19 cellular contexts compared by ENCODE assay signal in genomic region chr13:50999641-51000040, GRCh38.
"Had no signal": no experiment of that assay in that cellular context is flagged by ENCODE, and none has a peak within 500 bp of the region (broad histone marks: within the 10 kb centered on the region; RNA-seq: fewer than 3 reads in every experiment).

No MANE protein-coding gene starts in this region.

- H3K36me3 Mint-ChIP-seq: activated naive CD4-positive, alpha-beta T cell treated with anti-CD3 and anti-CD28 coated beads, Interleukin-2, amount 10 ng/mL, durations not matched to agents 7 days and 5 days had no signal

- H3K4me1 Mint-ChIP-seq: activated naive CD4-positive, alpha-beta T cell treated with anti-CD3 and anti-CD28 coated beads, Interleukin-2, amount 10 ng/mL, durations not matched to agents 7 days and 5 days; activated naive CD8-positive, alpha-beta T cell treated with anti-CD3 and anti-CD28 coated beads, Interleukin-2, amount 50 U/mL, for 24 hours; stimulated activated naive B cell treated with anti-CD40 and anti-IgM and Interleukin-4, amounts not matched to agents 10 μg/mL and 1 μg/mL and 100 μg/mL, for 72 hours had no signal

- H3K9me3 Mint-ChIP-seq: activated naive CD4-positive, alpha-beta T cell treated with anti-CD3 and anti-CD28 coated beads, Interleukin-2, amount 10 ng/mL, durations not matched to agents 7 days and 5 days; activated naive CD8-positive, alpha-beta T cell treated with anti-CD3 and anti-CD28 coated beads, Interleukin-2, amount 50 U/mL, for 24 hours; activated T-cell treated with anti-CD3 and anti-CD28 coated beads, Interleukin-2, amount 50 U/mL, for 4 hours; effector memory CD8-positive, alpha-beta T cell; memory B cell; stimulated activated naive B cell treated with anti-CD40 and anti-IgM and Interleukin-4, amounts not matched to agents 10 μg/mL and 1 μg/mL and 100 μg/mL, for 72 hours had no signal

- H3K4me1 ChIP-seq: psoas muscle, spleen had no signal

- DNase-seq: activated CD4-positive, alpha-beta T cell treated with anti-CD3 and anti-CD28 coated beads, Interleukin-2, amount 50 U/mL, for 1 hour; activated CD8-positive, alpha-beta memory T cell treated with anti-CD3 and anti-CD28 coated beads, Interleukin-2, amount 50 U/mL, for 4 hours; activated effector memory CD4-positive, alpha-beta T cell treated with Interleukin-2 at 50 U/mL for 16 hours; activated naive CD4-positive, alpha-beta T cell treated with anti-CD3 and anti-CD28 coated beads, Interleukin-2, amount 10 ng/mL, durations not matched to agents 7 days and 5 days; activated naive CD8-positive, alpha-beta T cell treated with anti-CD3 and anti-CD28 coated beads, Interleukin-2, amount 50 U/mL, for 24 hours; activated T-cell treated with anti-CD3 and anti-CD28 coated beads, Interleukin-2, amount 50 U/mL, for 4 hours; anterior cingulate cortex; effector memory CD8-positive, alpha-beta T cell; foreskin fibroblast; psoas muscle; right lobe of liver; spleen; stimulated activated naive B cell treated with anti-CD40 and anti-IgM and Interleukin-4, amounts not matched to agents 10 μg/mL and 1 μg/mL and 100 μg/mL, for 72 hours; T-helper 1 cell; T-helper 9 cell; upper lobe of right lung had no signal

- H3K27ac ChIP-seq: hepatocyte, psoas muscle, right lobe of liver, spleen, thoracic aorta, upper lobe of right lung had no signal

- H3K4me3 Mint-ChIP-seq: activated naive CD4-positive, alpha-beta T cell treated with anti-CD3 and anti-CD28 coated beads, Interleukin-2, amount 10 ng/mL, durations not matched to agents 7 days and 5 days; activated naive CD8-positive, alpha-beta T cell treated with anti-CD3 and anti-CD28 coated beads, Interleukin-2, amount 50 U/mL, for 24 hours; activated T-cell treated with anti-CD3 and anti-CD28 coated beads, Interleukin-2, amount 50 U/mL, for 4 hours; effector memory CD8-positive, alpha-beta T cell; memory B cell; stimulated activated naive B cell treated with anti-CD40 and anti-IgM and Interleukin-4, amounts not matched to agents 10 μg/mL and 1 μg/mL and 100 μg/mL, for 72 hours had no signal

- H3K36me3 ChIP-seq: right lobe of liver, spleen, thoracic aorta, upper lobe of right lung had no signal

- H3K9me3 ChIP-seq: psoas muscle, right lobe of liver, spleen, thoracic aorta, upper lobe of right lung had no signal

- H3K4me3 ChIP-seq: hepatocyte, psoas muscle, right lobe of liver, spleen, thoracic aorta, upper lobe of right lung had no signal

- H3K27me3 ChIP-seq: hepatocyte, right lobe of liver, upper lobe of right lung had no signal

- ATAC-seq: activated naive CD8-positive, alpha-beta T cell treated with anti-CD3 and anti-CD28 coated beads, Interleukin-2, amount 50 U/mL, for 24 hours; activated T-cell treated with anti-CD3 and anti-CD28 coated beads, Interleukin-2, amount 50 U/mL, for 4 hours; effector memory CD8-positive, alpha-beta T cell; stimulated activated naive B cell treated with anti-CD40 and anti-IgM and Interleukin-4, amounts not matched to agents 10 μg/mL and 1 μg/mL and 100 μg/mL, for 72 hours; upper lobe of right lung had no signal

- H3K27ac Mint-ChIP-seq: activated naive CD4-positive, alpha-beta T cell treated with anti-CD3 and anti-CD28 coated beads, Interleukin-2, amount 10 ng/mL, durations not matched to agents 7 days and 5 days; activated naive CD8-positive, alpha-beta T cell treated with anti-CD3 and anti-CD28 coated beads, Interleukin-2, amount 50 U/mL, for 24 hours; effector memory CD8-positive, alpha-beta T cell; memory B cell; stimulated activated naive B cell treated with anti-CD40 and anti-IgM and Interleukin-4, amounts not matched to agents 10 μg/mL and 1 μg/mL and 100 μg/mL, for 72 hours had no signal
